In genomic region chr12:20505056-20505455, GRCh38 we compare ENCODE assay signal across 20 cellular contexts.
"Had no signal": no experiment of that assay in that cellular context is flagged by ENCODE, and none has a peak within 500 bp of the region (broad histone marks: within the 10 kb centered on the region; RNA-seq: fewer than 3 reads in every experiment).

No MANE protein-coding gene starts in this region.

- H3K27me3 Mint-ChIP-seq: activated B cell treated with CpG ODN at 0.5 μM for 24 hours; activated CD4-positive, alpha-beta memory T cell treated with anti-CD3 and anti-CD28 coated beads for 36 hours; activated naive CD8-positive, alpha-beta T cell; dendritic cell treated with granulocyte-macrophage colony-stimulating factor and Interleukin-4, amounts not matched to agents 40 ng/mL and 50 ng/mL, for 4 days; stimulated activated memory B cell treated with anti-CD40 and anti-IgM and Interleukin-4, amounts not matched to agents 10 μg/mL and 1 μg/mL and 100 μg/mL, for 72 hours; type B pancreatic cell had no signal

- H2AFZ ChIP-seq: parathyroid adenoma had no signal

- DNase-seq: activated B cell treated with CpG ODN at 0.5 μM for 24 hours; activated CD4-positive, alpha-beta memory T cell treated with anti-CD3 and anti-CD28 coated beads for 36 hours; activated CD4-positive, alpha-beta T cell treated with anti-CD3 and anti-CD28 coated beads for 4 hours; activated T-cell treated with anti-CD3 and anti-CD28 coated beads for 4 hours; effector CD8-positive, alpha-beta T cell; hippocampal formation; spleen; stimulated activated CD4-positive, alpha-beta T cell treated with anti-CD3 and anti-CD28 coated beads, Interleukin-4, amount 100 ng/mL, for 4 hours; T-helper 9 cell; testis had no signal

- H3K9me3 ChIP-seq: neutrophil, spleen, testis had no signal

- H3K9me3 Mint-ChIP-seq: activated B cell treated with CpG ODN at 0.5 μM for 24 hours; activated CD4-positive, alpha-beta memory T cell treated with anti-CD3 and anti-CD28 coated beads for 36 hours; dendritic cell treated with granulocyte-macrophage colony-stimulating factor and Interleukin-4, amounts not matched to agents 40 ng/mL and 50 ng/mL, for 4 days; natural killer cell treated with Interleukin-12 subunit alpha and Interleukin-12 subunit beta and Interleukin-15 and Interleukin-18, amount 100 ng/mL, for 72 hours; stimulated activated memory B cell treated with anti-CD40 and anti-IgM and Interleukin-4, amounts not matched to agents 10 μg/mL and 1 μg/mL and 100 μg/mL, for 72 hours; type B pancreatic cell had no signal

- H3K4me3 Mint-ChIP-seq: activated B cell treated with CpG ODN at 0.5 μM for 24 hours; activated CD4-positive, alpha-beta memory T cell treated with anti-CD3 and anti-CD28 coated beads for 36 hours; activated naive CD8-positive, alpha-beta T cell; dendritic cell treated with granulocyte-macrophage colony-stimulating factor and Interleukin-4, amounts not matched to agents 40 ng/mL and 50 ng/mL, for 4 days; natural killer cell treated with Interleukin-12 subunit alpha and Interleukin-12 subunit beta and Interleukin-15 and Interleukin-18, amount 100 ng/mL, for 72 hours; stimulated activated memory B cell treated with anti-CD40 and anti-IgM and Interleukin-4, amounts not matched to agents 10 μg/mL and 1 μg/mL and 100 μg/mL, for 72 hours; type B pancreatic cell had no signal

- H3K27ac Mint-ChIP-seq: activated B cell treated with CpG ODN at 0.5 μM for 24 hours; activated CD4-positive, alpha-beta memory T cell treated with anti-CD3 and anti-CD28 coated beads for 36 hours; activated naive CD8-positive, alpha-beta T cell; dendritic cell treated with granulocyte-macrophage colony-stimulating factor and Interleukin-4, amounts not matched to agents 40 ng/mL and 50 ng/mL, for 4 days; natural killer cell treated with Interleukin-12 subunit alpha and Interleukin-12 subunit beta and Interleukin-15 and Interleukin-18, amount 100 ng/mL, for 72 hours; stimulated activated memory B cell treated with anti-CD40 and anti-IgM and Interleukin-4, amounts not matched to agents 10 μg/mL and 1 μg/mL and 100 μg/mL, for 72 hours; type B pancreatic cell had no signal

- H3K4me1 ChIP-seq: parathyroid adenoma, spleen, testis had no signal

- H3K9ac ChIP-seq: parathyroid adenoma had no signal

- H3K4me3 ChIP-seq: cardiac muscle cell, lung, spleen, testis had no signal

- H3K79me2 ChIP-seq: parathyroid adenoma had no signal

- H3K27ac ChIP-seq: cardiac muscle cell, neutrophil, parathyroid adenoma, spleen, testis had no signal

- ATAC-seq: natural killer cell treated with Interleukin-12 subunit alpha and Interleukin-12 subunit beta and Interleukin-15 and Interleukin-18, amount 100 ng/mL, for 72 hours; sciatic nerve; stimulated activated memory B cell treated with anti-CD40 and anti-IgM and Interleukin-4, amounts not matched to agents 10 μg/mL and 1 μg/mL and 100 μg/mL, for 72 hours had no signal

- H3K27me3 ChIP-seq: cardiac muscle cell, neutrophil, spleen, testis had no signal

- H3K4me1 Mint-ChIP-seq: activated B cell treated with CpG ODN at 0.5 μM for 24 hours; stimulated activated memory B cell treated with anti-CD40 and anti-IgM and Interleukin-4, amounts not matched to agents 10 μg/mL and 1 μg/mL and 100 μg/mL, for 72 hours had no signal

- H3K36me3 Mint-ChIP-seq: activated CD4-positive, alpha-beta memory T cell treated with anti-CD3 and anti-CD28 coated beads for 36 hours; activated naive CD8-positive, alpha-beta T cell; natural killer cell treated with Interleukin-12 subunit alpha and Interleukin-12 subunit beta and Interleukin-15 and Interleukin-18, amount 100 ng/mL, for 72 hours; stimulated activated memory B cell treated with anti-CD40 and anti-IgM and Interleukin-4, amounts not matched to agents 10 μg/mL and 1 μg/mL and 100 μg/mL, for 72 hours; type B pancreatic cell had no signal

- H3K36me3 ChIP-seq: cardiac muscle cell, neutrophil, spleen had no signal
